ENCODE assay signal across 27 cellular contexts in the genomic region with DNA sequence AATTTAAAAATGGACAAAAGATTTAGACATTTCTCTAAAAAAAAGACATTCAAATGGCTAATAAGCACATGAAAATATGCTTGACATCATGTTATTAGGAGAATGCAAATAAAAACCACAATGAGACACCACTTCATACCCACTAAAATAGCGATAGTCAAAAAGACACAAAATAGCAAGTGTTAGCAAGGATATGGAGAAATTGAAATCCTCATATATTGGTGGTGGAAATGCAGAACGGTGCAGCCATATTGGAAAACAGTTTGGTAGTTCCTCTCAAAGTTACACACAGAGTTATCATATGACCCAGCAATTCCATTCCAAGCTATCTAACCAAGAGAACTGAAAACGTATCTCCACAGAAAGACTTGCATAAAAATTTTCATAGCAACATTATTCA.
"Had no signal": no experiment of that assay in that cellular context is flagged by ENCODE, and none has a peak within 500 bp of the region (broad histone marks: within the 10 kb centered on the region; RNA-seq: fewer than 3 reads in every experiment).

No MANE protein-coding gene starts in this region.

- H3K27ac ChIP-seq: stomach, suprapubic skin, testis, thoracic aorta, thyroid gland, tibial artery, tibial nerve, transverse colon, upper lobe of left lung, upper lobe of right lung, uterus, vagina had no signal

- H3K4me3 ChIP-seq: stomach, suprapubic skin, testis, thoracic aorta, thyroid gland, tibial artery, tibial nerve, transverse colon, upper lobe of left lung, upper lobe of right lung, uterus, vagina had no signal

- H3K36me3 ChIP-seq: stomach, suprapubic skin, thoracic aorta, thyroid gland, tibial artery, tibial nerve, transverse colon, upper lobe of left lung, upper lobe of right lung, uterus, vagina had no signal

- H3K27me3 ChIP-seq: stomach, suprapubic skin, testis, thyroid gland, tibial artery, tibial nerve, transverse colon, upper lobe of left lung, upper lobe of right lung, uterus, vagina had no signal

- ATAC-seq: stimulated activated effector memory CD8-positive, alpha-beta T cell treated with anti-CD3 and anti-CD28 coated beads, Interleukin-12 subunit alpha, Interleukin-12 subunit beta, amount 100 ng/mL, for 72 hours; stimulated activated memory B cell treated with anti-CD40 and anti-IgM and Interleukin-4, amounts not matched to agents 10 μg/mL and 1 μg/mL and 100 μg/mL, for 72 hours; stimulated activated naive B cell treated with anti-CD40 and anti-IgM and Interleukin-4, amounts not matched to agents 10 μg/mL and 1 μg/mL and 100 μg/mL, for 72 hours; stimulated activated naive CD8-positive, alpha-beta T cell treated with anti-CD3 and anti-CD28 coated beads, Interleukin-15, amount 100 ng/mL, for 72 hours; stimulated activated naive CD8-positive, alpha-beta T cell treated with anti-CD3 and anti-CD28 coated beads, Interleukin-15, Interleukin-2, amounts not matched to agents 100 U/mL and 50 U/mL, for 24 hours; upper lobe of right lung had no signal

- DNase-seq: stimulated activated CD4-positive, alpha-beta T cell treated with anti-CD3 and anti-CD28 coated beads, Interleukin-2, amount 100 ng/mL, for 48 hours; stimulated activated CD4-positive, alpha-beta T cell treated with anti-CD3 and anti-CD28 coated beads, Interleukin-4, amount 100 ng/mL, for 1 hour; stimulated activated CD4-positive, alpha-beta T cell treated with anti-CD3 and anti-CD28 coated beads, Interleukin-4, amount 100 ng/mL, for 24 hours; stimulated activated CD4-positive, alpha-beta T cell treated with anti-CD3 and anti-CD28 coated beads, Interleukin-4, amount 100 ng/mL, for 4 hours; stimulated activated CD8-positive, alpha-beta memory T cell treated with anti-CD3 and anti-CD28 coated beads, Interleukin-4, amount 100 ng/mL, for 48 hours; stimulated activated naive B cell treated with anti-CD40 and anti-IgM and Interleukin-4, amounts not matched to agents 10 μg/mL and 1 μg/mL and 100 μg/mL, for 72 hours; stimulated activated naive CD4-positive, alpha-beta T cell; stimulated activated naive CD4-positive, alpha-beta T cell treated with Interleukin-2 at 50 U/mL for 16 hours; stimulated activated naive CD8-positive, alpha-beta T cell treated with anti-CD3 and anti-CD28 coated beads, Interleukin-15, amount 100 ng/mL, for 72 hours; stimulated activated naive CD8-positive, alpha-beta T cell treated with anti-CD3 and anti-CD28 coated beads, Interleukin-15, Interleukin-2, amounts not matched to agents 100 U/mL and 50 U/mL, for 24 hours; stomach; substantia nigra; testis; thyroid gland; tibial artery; transverse colon; trophoblast cell; upper lobe of left lung; upper lobe of right lung; uterus had no signal

- H3K9me3 ChIP-seq: suprapubic skin, testis, thyroid gland, vagina had no signal

- H3K4me1 ChIP-seq: stomach, suprapubic skin, testis, thyroid gland, tibial artery, tibial nerve, transverse colon, upper lobe of left lung, upper lobe of right lung, uterus, vagina had no signal

- FAIRE-seq: urothelium cell line had no signal
